19 cellular contexts compared by ENCODE assay signal in the genomic region with DNA sequence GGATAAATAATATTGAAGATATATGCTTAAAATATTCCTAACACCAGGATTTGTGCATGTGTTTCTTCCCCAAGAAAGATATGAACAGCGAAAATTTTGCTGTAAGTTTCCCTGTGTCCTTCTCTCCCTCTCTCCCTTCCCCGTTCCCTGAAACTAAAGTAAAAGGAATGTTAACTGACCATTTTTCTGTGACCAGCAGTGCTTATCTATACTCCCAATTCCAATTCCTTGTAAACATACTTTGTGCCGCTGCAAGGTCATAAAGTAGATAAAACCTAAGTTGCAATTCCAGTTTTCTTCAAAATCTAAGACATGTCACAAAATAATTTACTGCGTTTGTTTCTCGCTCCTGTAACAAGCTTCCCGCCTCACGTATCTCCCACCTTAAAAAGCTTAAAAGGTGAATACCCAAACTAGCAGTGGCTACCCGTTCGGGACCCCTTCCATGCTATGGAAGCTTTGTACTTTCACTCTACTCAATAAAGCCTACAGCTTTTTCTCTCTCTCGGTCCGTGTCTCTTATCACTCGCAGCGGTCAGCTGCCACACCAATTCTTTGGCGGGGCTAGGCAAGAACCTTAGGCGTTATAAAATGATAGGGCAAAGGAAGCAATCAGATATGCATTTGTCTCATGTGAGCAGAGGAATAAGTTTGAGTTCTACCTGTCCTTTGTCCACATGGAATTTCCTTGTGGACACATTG.
"Had no signal": no experiment of that assay in that cellular context is flagged by ENCODE, and none has a peak within 500 bp of the region (broad histone marks: within the 10 kb centered on the region; RNA-seq: fewer than 3 reads in every experiment).

No MANE protein-coding gene starts in this region.

- DNase-seq: activated CD4-positive, alpha-beta memory T cell treated with anti-CD3 and anti-CD28 coated beads for 36 hours; activated CD4-positive, alpha-beta T cell treated with anti-CD3 and anti-CD28 coated beads for 48 hours; activated gamma-delta T cell; heart left ventricle; lower lobe of right lung; natural killer cell; stimulated activated CD4-positive, alpha-beta T cell treated with anti-CD3 and anti-CD28 coated beads, Interleukin-12 subunit alpha, Interleukin-12 subunit beta, amount 100 ng/mL, for 4 hours; stimulated activated CD4-positive, alpha-beta T cell treated with anti-CD3 and anti-CD28 coated beads, Interleukin-4, amount 100 ng/mL, for 4 hours; stimulated activated naive CD8-positive, alpha-beta T cell treated with anti-CD3 and anti-CD28 coated beads, Interleukin-15, amount 100 ng/mL, for 72 hours had no signal

- H3K9me3 ChIP-seq: breast epithelium, esophagus muscularis mucosa, heart left ventricle, lower lobe of right lung, prostate gland, suprapubic skin, vagina had no signal

- H3K4me1 Mint-ChIP-seq: activated naive CD4-positive, alpha-beta T cell treated with anti-CD3 and anti-CD28 coated beads, Interleukin-2, amount 50 U/mL, for 24 hours; natural killer cell; stimulated activated naive CD8-positive, alpha-beta T cell treated with anti-CD3 and anti-CD28 coated beads, Interleukin-15, amount 100 ng/mL, for 72 hours had no signal

- H3K27ac ChIP-seq: breast epithelium, coronary artery, esophagus muscularis mucosa, heart left ventricle, lower lobe of right lung, prostate gland, suprapubic skin, tibial nerve, vagina had no signal

- H3K27me3 Mint-ChIP-seq: activated CD4-positive, alpha-beta memory T cell treated with anti-CD3 and anti-CD28 coated beads for 36 hours; activated naive CD4-positive, alpha-beta T cell treated with anti-CD3 and anti-CD28 coated beads, Interleukin-2, amount 50 U/mL, for 24 hours; stimulated activated naive CD8-positive, alpha-beta T cell treated with anti-CD3 and anti-CD28 coated beads, Interleukin-15, amount 100 ng/mL, for 72 hours had no signal

- H3K27me3 ChIP-seq: breast epithelium, esophagus muscularis mucosa, heart left ventricle, suprapubic skin, tibial nerve, vagina had no signal

- H3K36me3 ChIP-seq: breast epithelium, esophagus muscularis mucosa, heart left ventricle, lower lobe of right lung, prostate gland, suprapubic skin, tibial nerve, vagina had no signal

- H3K4me3 ChIP-seq: breast epithelium, coronary artery, esophagus muscularis mucosa, heart left ventricle, lower lobe of right lung, prostate gland, suprapubic skin, tibial nerve, vagina had no signal

- ATAC-seq: heart left ventricle; left lobe of liver; lower lobe of right lung; natural killer cell; stimulated activated naive CD8-positive, alpha-beta T cell treated with anti-CD3 and anti-CD28 coated beads, Interleukin-15, amount 100 ng/mL, for 72 hours had no signal

- H3K4me1 ChIP-seq: breast epithelium, esophagus muscularis mucosa, heart left ventricle, lower lobe of right lung, prostate gland, suprapubic skin, tibial nerve, vagina had no signal

- H3K36me3 Mint-ChIP-seq: activated CD4-positive, alpha-beta memory T cell treated with anti-CD3 and anti-CD28 coated beads for 36 hours; activated naive CD4-positive, alpha-beta T cell treated with anti-CD3 and anti-CD28 coated beads, Interleukin-2, amount 50 U/mL, for 24 hours; natural killer cell had no signal

- H3K4me3 Mint-ChIP-seq: activated CD4-positive, alpha-beta memory T cell treated with anti-CD3 and anti-CD28 coated beads for 36 hours; activated naive CD4-positive, alpha-beta T cell treated with anti-CD3 and anti-CD28 coated beads, Interleukin-2, amount 50 U/mL, for 24 hours; activated T-helper 1 cell treated with anti-CD3 and anti-CD28 coated beads, Interleukin-12 subunit alpha, Interleukin-12 subunit beta, Interleukin-2, Interleukin-4 antibody, amounts not matched to agents 30 ng/mL and 10 ng/mL and 1 ng/mL, durations not matched to agents 14 hours and 24 hours and 36 hours; natural killer cell; stimulated activated naive CD8-positive, alpha-beta T cell treated with anti-CD3 and anti-CD28 coated beads, Interleukin-15, amount 100 ng/mL, for 72 hours had no signal

- H3K27ac Mint-ChIP-seq: activated CD4-positive, alpha-beta memory T cell treated with anti-CD3 and anti-CD28 coated beads for 36 hours; activated naive CD4-positive, alpha-beta T cell treated with anti-CD3 and anti-CD28 coated beads, Interleukin-2, amount 50 U/mL, for 24 hours; activated T-helper 1 cell treated with anti-CD3 and anti-CD28 coated beads, Interleukin-12 subunit alpha, Interleukin-12 subunit beta, Interleukin-2, Interleukin-4 antibody, amounts not matched to agents 30 ng/mL and 10 ng/mL and 1 ng/mL, durations not matched to agents 14 hours and 24 hours and 36 hours; natural killer cell; stimulated activated naive CD8-positive, alpha-beta T cell treated with anti-CD3 and anti-CD28 coated beads, Interleukin-15, amount 100 ng/mL, for 72 hours had no signal
